Comparison of ENCODE assay signal across 2 cellular contexts in genomic region chr9:72597181-72597517, GRCh38.
TF ChIP-seq lines count a peak whose summit lies in the region.

No MANE protein-coding gene starts in this region.

TF ChIP-seq in GM23338, 12 proteins besides CTCF, POLR2A, EP300 and RAD21:
- no peak for TF ChIP-seq ZNF331 (CRISPR knock-in tag; IDR thresholded peaks at IDR 0.05; ENCODE audit: low read depth)
- no peak for TF ChIP-seq POLR2AphosphoS5 (IDR thresholded peaks at IDR 0.05; ENCODE audit: low read depth)
- TF ChIP-seq EZH2phosphoT487 (IDR thresholded peaks at IDR 0.05; ENCODE audit: unreplicated experiment), result no peak
- no peak for TF ChIP-seq CREB1 (CRISPR knock-in tag; IDR thresholded peaks at IDR 0.05; ENCODE audit: low read depth)
- TF ChIP-seq JUNB (IDR thresholded peaks at IDR 0.05; ENCODE audit: unreplicated experiment), result no peak
- TF ChIP-seq NANOG (IDR thresholded peaks at IDR 0.05; ENCODE audit: borderline replicate concordance), result no peak
- no peak for TF ChIP-seq STAT1 (IDR thresholded peaks at IDR 0.05; ENCODE audit: unreplicated experiment)
- no peak for TF ChIP-seq REST (IDR thresholded peaks at IDR 0.05; ENCODE audit: unreplicated experiment)

TF ChIP-seq in H1, 55 proteins besides CTCF, POLR2A, EP300 and RAD21:
- TF ChIP-seq SIN3A (conservative IDR thresholded peaks at IDR 0.05 in 1 of 2, IDR thresholded peaks at IDR 0.05 in 1 of 2; ENCODE audit: low read depth in 1 of 2, low read length in 2 of 2) (no peak), TBP (IDR thresholded peaks at IDR 0.05; ENCODE audit: low read depth, low read length) (no peak), BACH1 (IDR thresholded peaks at IDR 0.05; ENCODE audit: low read length) (no peak), CHD7 (IDR thresholded peaks at IDR 0.05; ENCODE audit: insufficient replicate concordance, low read length) (no peak), ATF2 (IDR thresholded peaks at IDR 0.05; ENCODE audit: low read length) (no peak), CHD1 (IDR thresholded peaks at IDR 0.05; ENCODE audit: low read depth, low read length) (no peak), RBBP5 (IDR thresholded peaks at IDR 0.05; ENCODE audit: borderline replicate concordance, low read depth, low read length) (no peak), CHD2 (IDR thresholded peaks at IDR 0.05; ENCODE audit: low read length) (no peak), NRF1 (IDR thresholded peaks at IDR 0.05; ENCODE audit: low read depth, low read length) (no peak), RXRA (IDR thresholded peaks at IDR 0.05; ENCODE audit: insufficient read depth, low read depth, low read length) (no peak), ATF3 (IDR thresholded peaks at IDR 0.05; ENCODE audit: insufficient read depth, low read depth, low read length) (no peak), SAP30 (IDR thresholded peaks at IDR 0.05; ENCODE audit: insufficient read depth, insufficient replicate concordance, low read length) (no peak), POLR2AphosphoS5 (IDR thresholded peaks at IDR 0.05; ENCODE audit: low read depth, low read length) (no peak), CTBP2 (IDR thresholded peaks at IDR 0.05; ENCODE audit: borderline replicate concordance, insufficient read depth, insufficient read length, low read length) (no peak), JUN (IDR thresholded peaks at IDR 0.05; ENCODE audit: low read depth, low read length) (no peak), CREB1 (IDR thresholded peaks at IDR 0.05) (no peak)
